ENCODE assay signal across 26 cellular contexts in genomic region chrX:94655180-94655579, GRCh38.
"Had no signal": no experiment of that assay in that cellular context is flagged by ENCODE, and none has a peak within 500 bp of the region (broad histone marks: within the 10 kb centered on the region; RNA-seq: fewer than 3 reads in every experiment).

No MANE protein-coding gene starts in this region.

- DNase-seq: cerebellar nuclear complex; colonic mucosa; cortex of kidney; effector CD8-positive, alpha-beta T cell; effector memory CD8-positive, alpha-beta T cell; endodermal cell; erythroblast; esophagus squamous epithelium; foreskin fibroblast; foreskin melanocyte; gastrocnemius medialis; glutamatergic neuron; head of caudate nucleus; heart right ventricle; hypothalamus; immature natural killer cell; islet precursor cell; kidney; kidney glomerular epithelial cell; left colon; left ventricle myocardium superior; mesenchymal stem cell; mucosa of descending colon had no signal

- H3K4me1 ChIP-seq: colonic mucosa, esophagus squamous epithelium, gastrocnemius medialis, heart right ventricle had no signal

- H3K36me3 ChIP-seq: colonic mucosa, esophagus squamous epithelium, gastrocnemius medialis, heart right ventricle had no signal

- H3K4me3 ChIP-seq: colonic mucosa, esophagus squamous epithelium, gastrocnemius medialis, heart right ventricle, mucosa of descending colon had no signal

- H3K9me3 ChIP-seq: colonic mucosa, esophagus squamous epithelium, gastrocnemius medialis, heart right ventricle had no signal

- H3K27ac ChIP-seq: colonic mucosa, epithelial cell of prostate, esophagus squamous epithelium, gastrocnemius medialis, heart right ventricle had no signal

- H3K27me3 ChIP-seq: colonic mucosa, esophagus squamous epithelium, gastrocnemius medialis, heart right ventricle had no signal

- ATAC-seq: effector memory CD8-positive, alpha-beta T cell; esophagus mucosa; gastrocnemius medialis; heart right ventricle; left colon; left lobe of liver; left ventricle myocardium superior; mucosa of descending colon had no signal
